In the genomic region with DNA sequence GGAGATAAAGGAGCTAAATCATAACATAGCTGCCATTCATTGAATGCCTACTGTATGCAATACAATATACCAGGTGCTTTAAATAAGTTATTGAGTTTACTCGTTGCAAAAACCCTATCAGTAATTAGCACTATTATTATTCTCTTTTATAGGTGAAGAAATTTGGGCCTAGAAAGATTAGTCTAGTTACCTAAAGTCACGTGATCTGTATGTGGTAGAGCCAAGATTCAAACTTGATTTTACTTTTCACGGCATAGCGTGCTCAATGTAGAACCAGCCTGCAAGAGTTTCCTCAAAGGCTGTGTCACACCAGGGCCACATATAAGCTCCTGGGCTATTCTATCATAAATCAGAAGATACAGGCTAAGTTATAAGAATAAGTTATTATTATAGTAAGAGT, we compare ENCODE assay signal across 27 cellular contexts.
"Had no signal": no experiment of that assay in that cellular context is flagged by ENCODE, and none has a peak within 500 bp of the region (broad histone marks: within the 10 kb centered on the region; RNA-seq: fewer than 3 reads in every experiment).

No MANE protein-coding gene starts in this region.

- H3K4me3 ChIP-seq: stomach, suprapubic skin, testis, thoracic aorta, thyroid gland, tibial artery, tibial nerve, transverse colon, upper lobe of left lung, upper lobe of right lung, uterus, vagina had no signal

- DNase-seq: stimulated activated CD4-positive, alpha-beta T cell treated with anti-CD3 and anti-CD28 coated beads, Interleukin-2, amount 100 ng/mL, for 48 hours; stimulated activated CD4-positive, alpha-beta T cell treated with anti-CD3 and anti-CD28 coated beads, Interleukin-4, amount 100 ng/mL, for 1 hour; stimulated activated CD4-positive, alpha-beta T cell treated with anti-CD3 and anti-CD28 coated beads, Interleukin-4, amount 100 ng/mL, for 24 hours; stimulated activated CD4-positive, alpha-beta T cell treated with anti-CD3 and anti-CD28 coated beads, Interleukin-4, amount 100 ng/mL, for 4 hours; stimulated activated CD8-positive, alpha-beta memory T cell treated with anti-CD3 and anti-CD28 coated beads, Interleukin-4, amount 100 ng/mL, for 48 hours; stimulated activated naive B cell treated with anti-CD40 and anti-IgM and Interleukin-4, amounts not matched to agents 10 μg/mL and 1 μg/mL and 100 μg/mL, for 72 hours; stimulated activated naive CD4-positive, alpha-beta T cell; stimulated activated naive CD4-positive, alpha-beta T cell treated with Interleukin-2 at 50 U/mL for 16 hours; stimulated activated naive CD8-positive, alpha-beta T cell treated with anti-CD3 and anti-CD28 coated beads, Interleukin-15, amount 100 ng/mL, for 72 hours; stimulated activated naive CD8-positive, alpha-beta T cell treated with anti-CD3 and anti-CD28 coated beads, Interleukin-15, Interleukin-2, amounts not matched to agents 100 U/mL and 50 U/mL, for 24 hours; stomach; substantia nigra; testis; thyroid gland; tibial artery; transverse colon; trophoblast cell; upper lobe of left lung; upper lobe of right lung; uterus had no signal

- FAIRE-seq: urothelium cell line had no signal

- H3K27ac ChIP-seq: stomach, suprapubic skin, testis, thoracic aorta, thyroid gland, tibial artery, tibial nerve, transverse colon, upper lobe of left lung, upper lobe of right lung, uterus, vagina had no signal

- H3K9me3 ChIP-seq: stomach, suprapubic skin, testis, thoracic aorta, thyroid gland, tibial artery, tibial nerve, transverse colon, upper lobe of left lung, upper lobe of right lung, uterus, vagina had no signal

- H3K36me3 ChIP-seq: stomach, suprapubic skin, thoracic aorta, thyroid gland, tibial artery, tibial nerve, transverse colon, upper lobe of left lung, upper lobe of right lung, uterus, vagina had no signal

- ATAC-seq: stimulated activated effector memory CD8-positive, alpha-beta T cell treated with anti-CD3 and anti-CD28 coated beads, Interleukin-12 subunit alpha, Interleukin-12 subunit beta, amount 100 ng/mL, for 72 hours; stimulated activated memory B cell treated with anti-CD40 and anti-IgM and Interleukin-4, amounts not matched to agents 10 μg/mL and 1 μg/mL and 100 μg/mL, for 72 hours; stimulated activated naive B cell treated with anti-CD40 and anti-IgM and Interleukin-4, amounts not matched to agents 10 μg/mL and 1 μg/mL and 100 μg/mL, for 72 hours; stimulated activated naive CD8-positive, alpha-beta T cell treated with anti-CD3 and anti-CD28 coated beads, Interleukin-15, amount 100 ng/mL, for 72 hours; stimulated activated naive CD8-positive, alpha-beta T cell treated with anti-CD3 and anti-CD28 coated beads, Interleukin-15, Interleukin-2, amounts not matched to agents 100 U/mL and 50 U/mL, for 24 hours; upper lobe of right lung had no signal

- H3K4me1 ChIP-seq: stomach, suprapubic skin, testis, thyroid gland, transverse colon, upper lobe of left lung, upper lobe of right lung, uterus, vagina had no signal

- H3K27me3 ChIP-seq: stomach, suprapubic skin, testis, thyroid gland, tibial artery, tibial nerve, transverse colon, upper lobe of left lung, upper lobe of right lung, uterus, vagina had no signal
